17 cellular contexts compared by ENCODE assay signal in the genomic region with DNA sequence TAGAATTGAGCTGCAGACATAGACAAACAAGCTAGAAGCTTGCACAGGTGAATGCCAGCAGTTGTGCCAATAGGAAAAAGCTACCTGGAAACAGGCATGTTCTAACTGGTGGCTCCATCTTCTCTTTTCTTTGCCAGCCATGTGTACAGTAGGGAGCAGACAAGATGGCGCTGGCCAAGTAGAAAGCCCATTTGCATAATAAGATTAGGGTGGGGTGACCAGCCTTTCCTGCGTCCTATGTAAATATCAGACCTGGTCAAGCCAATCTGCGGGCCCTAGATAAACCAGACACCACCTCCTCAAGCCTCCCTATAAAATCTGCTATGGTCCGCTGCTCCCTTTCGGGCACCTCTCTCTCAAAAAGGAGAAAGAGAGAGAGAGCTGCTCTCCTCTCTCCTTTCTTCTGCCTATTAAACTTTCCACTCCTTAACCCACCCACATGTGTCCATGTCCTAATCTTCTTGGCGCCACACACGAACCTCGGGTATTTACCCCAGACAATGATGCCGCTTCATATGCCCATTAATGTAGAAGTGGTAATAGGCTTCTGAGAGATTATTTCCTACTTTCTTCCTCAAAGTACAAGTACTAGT.
DNase-seq lines count a peak whose midpoint lies in the region; ATAC-seq, FAIRE-seq and TF ChIP-seq lines count a peak whose summit lies in the region.
"Had no signal": no experiment of that assay in that cellular context is flagged by ENCODE, and none has a peak within 500 bp of the region (broad histone marks: within the 10 kb centered on the region; RNA-seq: fewer than 3 reads in every experiment).

No MANE protein-coding gene starts in this region.

- peak; percentile 72 for FAIRE-seq in K562 (lab: Jason Lieb, UNC)
- FAIRE-seq: A204.1, D721Med, GM12878, H1 had no signal

- TF ChIP-seq POLR2A in K562 (conservative IDR thresholded peaks at IDR 0.05): peak; percentile 70

- H3K9ac ChIP-seq in K562 (ENCODE audit: insufficient read depth in 1 of 2, low read depth in 2 of 2, low read length in 2 of 2): peak overlapping the region in 1 of 2 experiments; percentile 65; a peak in 2 of 4 replicates

- H3K9me3 ChIP-seq in BE2C: no peaks in the 10 kb centered on the region
- no peaks in the 10 kb centered on the region for H3K9me3 ChIP-seq in K562 (replicated peaks; ENCODE audit: control insufficient read depth, insufficient read depth, low read depth, low read length)
- no peaks in the 10 kb centered on the region for H3K9me3 ChIP-seq in T-helper 17 cell (ENCODE audit: control insufficient read depth, low read length, poor library complexity, severe bottlenecking)

- H3K27me3 Mint-ChIP-seq in nephron progenitor cell (ENCODE audit: low read depth, poor library complexity) (peaks cover 7% of the 10 kb centered on the region), T-helper 17 cell (peaks cover 3% of the 10 kb centered on the region)
- H3K27me3 Mint-ChIP-seq: CD4-positive, alpha-beta T cell had no signal

- no TSS peak for BruUV-seq in K562 (replicated peaks; lab: Mats Ljungman, UMichigan)

- no peaks in the 10 kb centered on the region; the same call in 1 of the 2 replicates for H3K4me1 ChIP-seq in BE2C
- H3K4me1 ChIP-seq in K562 (replicated peaks in 1 of 2; ENCODE audit: control insufficient read depth in 2 of 2, insufficient read depth in 2 of 2, low read length in 2 of 2): peaks cover 0 to 35% of the 10 kb centered on the region in 2 experiments; a peak in 4 of 5 replicates

- 66% methylated on average over 7 of the region's 9 CpGs for WGBS in K562 (ENCODE audit: insufficient coverage, low coverage, missing lambda C conversion rate)

- intact Hi-C loops in K562 (cut with micrococcal nuclease): loop anchor here (10.0 kb wide), 1 partner anchor 223 kb away; the partner anchor contains the start of gene MIPOL1

- CTCF ChIA-PET in K562 (lab: Yijun Ruan, JAX; ENCODE audit: low intra/inter-chr PET ratio): no interaction called here

- 0 out of 2 replicates have a peak, but pooled peaks have one; percentile 15 for TF ChIP-seq EP300 in K562 (IDR thresholded peaks at IDR 0.05; ENCODE audit: low read length)

- peak overlapping the region; percentile 46; the same call in 1 of the 2 replicates for H2AFZ ChIP-seq in K562 (ENCODE audit: low read depth, low read length)

- H3K27me3 ChIP-seq in BE2C (no peaks in the 10 kb centered on the region), K562 (ENCODE audit: control insufficient read depth in 2 of 2, insufficient read depth in 2 of 2, low read length in 2 of 2) (no peaks in the 10 kb centered on the region)

- TF ChIP-seq CTCF in BE2C (IDR thresholded peaks at IDR 0.05; ENCODE audit: low read depth, low read length) (no peak), K562 (IDR thresholded peaks at IDR 0.05 in 2 of 3, conservative IDR thresholded peaks at IDR 0.05 in 1 of 3; ENCODE audit: insufficient read depth in 2 of 3, low read depth in 1 of 3, low read length in 3 of 3) (no peak), nephron progenitor cell (IDR thresholded peaks at IDR 0.05) (no peak)

- POLR2A ChIA-PET in K562 (lab: Yijun Ruan, JAX): no interaction called here

- peak overlapping the region; percentile 56 for H3K4me2 ChIP-seq in K562 (ENCODE audit: insufficient read depth, low read length)

- peak; percentile 83 for ATAC-seq in K562
- no peak for ATAC-seq in T-helper 17 cell
- no peak for ATAC-seq in GM21723 (IDR thresholded peaks at IDR 0.05; ENCODE audit: unreplicated experiment)
- ATAC-seq: GM12878 had no signal

- no peak for TF ChIP-seq RAD21 in K562 (CRISPR knock-in tag; conservative IDR thresholded peaks at IDR 0.05 in 1 of 2, IDR thresholded peaks at IDR 0.05 in 1 of 2)

- H3K4me3 ChIP-seq in BE2C (ENCODE audit: low read depth, low read length): peak overlapping the region; percentile 7; the same call in 1 of the 2 replicates
- peak overlapping the region; percentile 29 for H3K4me3 ChIP-seq in K562
- H3K4me3 ChIP-seq: GM12878 had no signal

- no peaks in the 10 kb centered on the region for H3K9me3 Mint-ChIP-seq in nephron progenitor cell
- H3K9me3 Mint-ChIP-seq: CD4-positive, alpha-beta T cell; H9 had no signal

- H4K20me1 ChIP-seq in K562 (replicated peaks; ENCODE audit: control insufficient read depth, insufficient read depth, low read length): no peaks in the 10 kb centered on the region

- H3K4me3 Mint-ChIP-seq in nephron progenitor cell (no peak overlapping the region), T-helper 17 cell (no peak overlapping the region)
- H3K4me3 Mint-ChIP-seq: CD4-positive, alpha-beta T cell; H9 had no signal

- H3K27ac Mint-ChIP-seq in nephron progenitor cell: peak overlapping the region; percentile 44
- no peak overlapping the region for H3K27ac Mint-ChIP-seq in T-helper 17 cell
- H3K27ac Mint-ChIP-seq: CD4-positive, alpha-beta T cell; H9 had no signal

- no peaks in the 10 kb centered on the region for H3K36me3 ChIP-seq in BE2C
- H3K36me3 ChIP-seq in K562 (ENCODE audit: control insufficient read depth, insufficient read depth, low read length): no peaks in the 10 kb centered on the region; the same call in 2 of the 3 replicates

- peak overlapping the region; percentile 80 for H3K27ac ChIP-seq in K562 (ENCODE audit: extremely low read depth, low read depth, low read length)
- H3K27ac ChIP-seq: C4-2B had no signal

- peaks cover 52% of the 10 kb centered on the region for H3K79me2 ChIP-seq in K562 (ENCODE audit: control insufficient read depth, insufficient read depth, low read length)

- H3K9me1 ChIP-seq in K562 (ENCODE audit: control insufficient read depth, insufficient read depth, low read length): no peaks in the 10 kb centered on the region

- H3K36me3 Mint-ChIP-seq in nephron progenitor cell (ENCODE audit: low read depth) (no peaks in the 10 kb centered on the region), T-helper 17 cell (ENCODE audit: low read depth) (no peaks in the 10 kb centered on the region)

- DNase-seq in BE2C: peak; percentile 56
- DNase-seq in Daoy (ENCODE audit: low read depth): peak; percentile 42
- DNase-seq in K562 (ENCODE audit: extremely low read depth in 1 of 4, low spot score in 3 of 4): peak; percentile 15 to 81 (median 30)
- DNase-seq in nephron progenitor cell: no peak
- no peak for DNase-seq in T-helper 17 cell
- DNase-seq: ACHN; Caco-2; CD4-positive, alpha-beta T cell; DMS79 treated with DMSO at 0.1 percent for 48 hours; EL; H9 had no signal

- in situ Hi-C loops in K562 (cut with MboI): no loop called here

- H3K4me1 Mint-ChIP-seq in nephron progenitor cell: peaks cover 72% of the 10 kb centered on the region
- no peaks in the 10 kb centered on the region for H3K4me1 Mint-ChIP-seq in T-helper 17 cell

TF ChIP-seq in K562, 482 proteins besides CTCF, POLR2A, EP300 and RAD21 (continues in another document):
- no peak for TF ChIP-seq TFAM (CRISPR knock-in tag; conservative IDR thresholded peaks at IDR 0.05)
- peak; percentile 70; the same call in 1 of the 2 replicates for TF ChIP-seq POLR2H (tag; IDR thresholded peaks at IDR 0.05; ENCODE audit: low read depth)
- TF ChIP-seq, protein P1, sequence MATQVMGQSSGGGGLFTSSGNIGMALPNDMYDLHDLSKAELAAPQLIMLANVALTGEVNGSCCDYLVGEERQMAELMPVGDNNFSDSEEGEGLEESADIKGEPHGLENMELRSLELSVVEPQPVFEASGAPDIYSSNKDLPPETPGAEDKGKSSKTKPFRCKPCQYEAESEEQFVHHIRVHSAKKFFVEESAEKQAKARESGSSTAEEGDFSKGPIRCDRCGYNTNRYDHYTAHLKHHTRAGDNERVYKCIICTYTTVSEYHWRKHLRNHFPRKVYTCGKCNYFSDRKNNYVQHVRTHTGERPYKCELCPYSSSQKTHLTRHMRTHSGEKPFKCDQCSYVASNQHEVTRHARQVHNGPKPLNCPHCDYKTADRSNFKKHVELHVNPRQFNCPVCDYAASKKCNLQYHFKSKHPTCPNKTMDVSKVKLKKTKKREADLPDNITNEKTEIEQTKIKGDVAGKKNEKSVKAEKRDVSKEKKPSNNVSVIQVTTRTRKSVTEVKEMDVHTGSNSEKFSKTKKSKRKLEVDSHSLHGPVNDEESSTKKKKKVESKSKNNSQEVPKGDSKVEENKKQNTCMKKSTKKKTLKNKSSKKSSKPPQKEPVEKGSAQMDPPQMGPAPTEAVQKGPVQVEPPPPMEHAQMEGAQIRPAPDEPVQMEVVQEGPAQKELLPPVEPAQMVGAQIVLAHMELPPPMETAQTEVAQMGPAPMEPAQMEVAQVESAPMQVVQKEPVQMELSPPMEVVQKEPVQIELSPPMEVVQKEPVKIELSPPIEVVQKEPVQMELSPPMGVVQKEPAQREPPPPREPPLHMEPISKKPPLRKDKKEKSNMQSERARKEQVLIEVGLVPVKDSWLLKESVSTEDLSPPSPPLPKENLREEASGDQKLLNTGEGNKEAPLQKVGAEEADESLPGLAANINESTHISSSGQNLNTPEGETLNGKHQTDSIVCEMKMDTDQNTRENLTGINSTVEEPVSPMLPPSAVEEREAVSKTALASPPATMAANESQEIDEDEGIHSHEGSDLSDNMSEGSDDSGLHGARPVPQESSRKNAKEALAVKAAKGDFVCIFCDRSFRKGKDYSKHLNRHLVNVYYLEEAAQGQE (CRISPR knock-in tag; IDR thresholded peaks at IDR 0.05; ENCODE audit: low read depth): no peak
- TF ChIP-seq SOX6 (IDR thresholded peaks at IDR 0.05): no peak
- TF ChIP-seq FOXP1 (CRISPR knock-in tag; IDR thresholded peaks at IDR 0.05): no peak
- no peak for TF ChIP-seq ZBTB33 (CRISPR knock-in tag; IDR thresholded peaks at IDR 0.05)
- TF ChIP-seq TEAD4 (IDR thresholded peaks at IDR 0.05; ENCODE audit: low read length): peak; percentile 52
- no peak for TF ChIP-seq TEAD4 (CRISPR knock-in tag; IDR thresholded peaks at IDR 0.05; ENCODE audit: borderline replicate concordance)
- TF ChIP-seq NCOR1 (IDR thresholded peaks at IDR 0.05): 0 out of 2 replicates have a peak, but pooled peaks have one; percentile 24
- TF ChIP-seq MYC (IDR thresholded peaks at IDR 0.05; ENCODE audit: low read depth, low read length): peak; percentile 87
- TF ChIP-seq MYC (CRISPR knock-in tag; IDR thresholded peaks at IDR 0.05; ENCODE audit: borderline replicate concordance, low read depth): no peak

Comparison
In these comparisons a context has a peak if more than half of its experiments do, and no peak if none do; other contexts are left out.
1. DNase-seq: peak in BE2C (single experiment), Daoy (single experiment) and K562 (4 of 4); none in nephron progenitor cell (single experiment) and T-helper 17 cell (0 of 3).